ENCODE assay signal across 8 cellular contexts in the genomic region with DNA sequence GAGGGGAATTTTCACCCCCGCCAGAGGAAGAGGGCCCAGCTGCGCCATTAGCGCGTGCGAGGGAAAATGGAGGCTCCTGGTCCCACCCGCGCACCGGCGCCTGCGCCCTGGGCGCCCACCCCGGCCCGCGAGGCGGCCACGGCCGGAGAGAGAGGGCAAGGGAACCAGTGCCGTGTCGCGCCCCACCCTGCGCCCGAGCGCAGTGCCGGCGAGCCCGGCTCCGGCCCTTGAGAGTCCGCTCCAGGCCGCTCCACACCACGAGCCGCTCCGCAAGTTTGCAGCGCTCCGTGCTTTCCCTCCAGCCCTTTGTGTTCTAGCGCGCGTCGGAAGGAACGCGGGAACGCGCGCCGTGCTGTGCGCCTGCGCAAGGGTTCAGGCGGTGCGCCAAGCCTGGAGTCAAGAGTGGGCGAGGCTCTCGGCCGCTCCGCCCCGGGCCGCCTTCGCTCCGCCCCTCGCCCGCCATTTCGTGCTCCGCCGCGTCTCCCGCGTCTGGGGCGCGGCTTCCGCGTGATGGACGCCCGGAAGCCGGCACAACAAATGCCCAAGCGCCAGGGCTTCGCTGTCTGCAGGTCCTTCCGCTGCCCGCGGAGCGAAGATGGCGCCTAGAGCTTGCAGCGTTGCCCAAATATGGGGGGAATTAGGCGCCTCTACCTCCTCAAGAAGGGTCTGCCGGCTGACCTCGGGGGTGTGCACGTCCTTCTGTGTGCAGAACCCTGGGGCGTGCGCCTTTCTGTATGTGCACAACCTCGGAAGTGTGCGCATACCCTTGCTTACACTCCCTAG. TPM values are rescaled to one million over a fixed set of nuclear protein-coding genes. Genes with fewer than 3 reads are reported as not detected.
DNase-seq lines count a peak whose midpoint lies in the region; ATAC-seq and TF ChIP-seq lines count a peak whose summit lies in the region.

No MANE protein-coding gene starts in this region.

- peak; percentile 54 for ATAC-seq in GM21390 (IDR thresholded peaks at IDR 0.05; ENCODE audit: unreplicated experiment)
- peak; percentile 84 for ATAC-seq in activated naive CD8-positive, alpha-beta T cell treated with anti-CD3 and anti-CD28 coated beads, Interleukin-2, amount 50 U/mL, for 24 hours

- H3F3A ChIP-seq in SU-DHL-6 (ENCODE audit: insufficient read depth) = peaks cover 41% of the 10 kb centered on the region

- no CpG with 5 or more reads among the region's 87 CpGs for WGBS in trophoblast cell (ENCODE audit: extremely low coverage, insufficient coverage, insufficient read length)

- H3K18ac ChIP-seq in trophoblast cell (ENCODE audit: low read length) = peak overlapping the region; percentile 81

- no peaks in the 10 kb centered on the region for H3K36me3 Mint-ChIP-seq in activated naive CD8-positive, alpha-beta T cell treated with anti-CD3 and anti-CD28 coated beads, Interleukin-2, amount 50 U/mL, for 24 hours (ENCODE audit: low read depth)

- peak overlapping the region; percentile 77 for H3K4me2 ChIP-seq in SU-DHL-6 (ENCODE audit: low read depth, low read length, poor library complexity, severe bottlenecking)
- H3K4me2 ChIP-seq in trophoblast cell (ENCODE audit: low read length) = peak overlapping the region; percentile 79

- H3K79me2 ChIP-seq in SU-DHL-6 (ENCODE audit: insufficient read depth, low read length) (no peaks in the 10 kb centered on the region), trophoblast cell (ENCODE audit: control insufficient read depth, insufficient read depth, low read length, poor library complexity) (peaks cover 5% of the 10 kb centered on the region)

- no peaks in the 10 kb centered on the region for H4K20me1 ChIP-seq in SU-DHL-6 (ENCODE audit: low read depth, low read length)

- H3K27me3 Mint-ChIP-seq in activated naive CD8-positive, alpha-beta T cell treated with anti-CD3 and anti-CD28 coated beads, Interleukin-2, amount 50 U/mL, for 24 hours = no peaks in the 10 kb centered on the region

- peak overlapping the region; percentile 97 for H2BK120ac ChIP-seq in trophoblast cell (ENCODE audit: insufficient read depth, low read length, poor library complexity)

- H4K12ac ChIP-seq in trophoblast cell (ENCODE audit: low read depth, low read length) = peak overlapping the region; percentile 86

- peak overlapping the region; percentile 70 for H3K4me3 Mint-ChIP-seq in activated naive CD8-positive, alpha-beta T cell treated with anti-CD3 and anti-CD28 coated beads, Interleukin-2, amount 50 U/mL, for 24 hours

- peak overlapping the region; percentile 85 for H3K27ac ChIP-seq in SU-DHL-6 (ENCODE audit: low read depth, low read length)
- H3K27ac ChIP-seq in cardiac muscle cell = no peak overlapping the region
- H3K27ac ChIP-seq in trophoblast cell (ENCODE audit: low read depth, low read length) = peak overlapping the region; percentile 56
- H3K27ac ChIP-seq in tibial artery = peak overlapping the region; percentile 97 to 98

- intact Hi-C loops in tibial artery (cut with DNase I; ENCODE audit: low total_unique reads) = no loop called here

- peak overlapping the region; percentile 87 for H2BK5ac ChIP-seq in trophoblast cell (ENCODE audit: low read depth, low read length, poor library complexity)

- peaks cover 27% of the 10 kb centered on the region for H3K79me1 ChIP-seq in trophoblast cell (ENCODE audit: low read length)

- H3K14ac ChIP-seq in trophoblast cell (ENCODE audit: low read length) = peak overlapping the region; percentile 98

- H3K4me1 Mint-ChIP-seq in activated naive CD8-positive, alpha-beta T cell treated with anti-CD3 and anti-CD28 coated beads, Interleukin-2, amount 50 U/mL, for 24 hours = peaks cover 26% of the 10 kb centered on the region

- H3K9me3 ChIP-seq in SU-DHL-6 (ENCODE audit: insufficient read depth, low read length) (no peaks in the 10 kb centered on the region), cardiac muscle cell (ENCODE audit: low read depth) (no peaks in the 10 kb centered on the region), trophoblast cell (ENCODE audit: insufficient read depth, low read depth, low read length) (peaks cover 3% of the 10 kb centered on the region), tibial artery (no peaks in the 10 kb centered on the region)

- H3K4me3 ChIP-seq in SU-DHL-6 (ENCODE audit: insufficient read depth, low read length, poor library complexity, severe bottlenecking) (peak overlapping the region; percentile 40), cardiac muscle cell (no peak overlapping the region), trophoblast cell (ENCODE audit: low read depth, low read length) (peak overlapping the region; percentile 58), tibial artery (peak overlapping the region; percentile 37 to 55)

- peak; percentile 41 for DNase-seq in DMS 273 treated with DMSO at 0.1 percent for 48 hours (lab: John Stamatoyannopoulos, UW)
- peak; percentile 83 for DNase-seq in HuH-7 (ENCODE audit: low spot score)
- DNase-seq in activated naive CD8-positive, alpha-beta T cell treated with anti-CD3 and anti-CD28 coated beads, Interleukin-2, amount 50 U/mL, for 24 hours = peak; percentile 97
- peak; percentile 94 to 99 for DNase-seq in cardiac muscle cell (ENCODE audit: low read depth in 1 of 2, low spot score in 1 of 2)
- DNase-seq in trophoblast cell = peak; percentile 99 to 100
- DNase-seq in tibial artery = peak; percentile 91 to 98

- peak overlapping the region; percentile 87 for H3K27ac Mint-ChIP-seq in activated naive CD8-positive, alpha-beta T cell treated with anti-CD3 and anti-CD28 coated beads, Interleukin-2, amount 50 U/mL, for 24 hours

- H3K23ac ChIP-seq in trophoblast cell (ENCODE audit: low read length) = no peak overlapping the region

- H3K4me1 ChIP-seq in cardiac muscle cell (ENCODE audit: low read depth) = peaks cover 12% of the 10 kb centered on the region
- peaks cover 19 to 28% of the 10 kb centered on the region in 2 experiments for H3K4me1 ChIP-seq in trophoblast cell (ENCODE audit: control insufficient read depth in 1 of 2, insufficient read depth in 2 of 2, low read length in 2 of 2)
- H3K4me1 ChIP-seq in tibial artery = peaks cover 6 to 40% (median 17%) of the 10 kb centered on the region in 4 donors

- peaks cover 8% of the 10 kb centered on the region for H3K9me3 Mint-ChIP-seq in activated naive CD8-positive, alpha-beta T cell treated with anti-CD3 and anti-CD28 coated beads, Interleukin-2, amount 50 U/mL, for 24 hours

- H3K9me2 ChIP-seq in SU-DHL-6 (replicated peaks; ENCODE audit: insufficient read depth, low read length) = no peaks in the 10 kb centered on the region

- H2BK12ac ChIP-seq in trophoblast cell (ENCODE audit: low read length) = no peak overlapping the region

- H4K8ac ChIP-seq in trophoblast cell (ENCODE audit: low read depth, low read length) = peak overlapping the region; percentile 100

- peak overlapping the region; percentile 98 for H4K91ac ChIP-seq in trophoblast cell (ENCODE audit: low read depth, low read length)

- H3K9ac ChIP-seq in SU-DHL-6 (ENCODE audit: low read length) = peak overlapping the region; percentile 72
- H3K9ac ChIP-seq in trophoblast cell (ENCODE audit: low read length) = peak overlapping the region; percentile 78

- H3K27me3 ChIP-seq in SU-DHL-6 (ENCODE audit: low read length) (no peaks in the 10 kb centered on the region), cardiac muscle cell (no peaks in the 10 kb centered on the region), trophoblast cell (ENCODE audit: insufficient read depth, low read length) (no peaks in the 10 kb centered on the region), tibial artery (no peaks in the 10 kb centered on the region)

- H3K36me3 ChIP-seq in SU-DHL-6 (ENCODE audit: low read length) (no peaks in the 10 kb centered on the region), cardiac muscle cell (no peaks in the 10 kb centered on the region), trophoblast cell (ENCODE audit: control insufficient read depth in 1 of 2, insufficient read depth in 2 of 2, low read length in 2 of 2) (no peaks in the 10 kb centered on the region), tibial artery (no peaks in the 10 kb centered on the region)

- no peak for TF ChIP-seq CTCF in SU-DHL-6 (IDR thresholded peaks at IDR 0.05; ENCODE audit: insufficient read depth, low read length, poor library complexity, severe bottlenecking)
- no peak for TF ChIP-seq CTCF in cardiac muscle cell (IDR thresholded peaks at IDR 0.05; ENCODE audit: low read depth, low read length)
- peak in 1 of 2 experiments; percentile 25 for TF ChIP-seq CTCF in tibial artery (IDR thresholded peaks at IDR 0.05)

- peak overlapping the region; percentile 89 for H3K4ac ChIP-seq in trophoblast cell (ENCODE audit: low read depth, low read length)

- peak overlapping the region; percentile 80 for H2AK5ac ChIP-seq in trophoblast cell (ENCODE audit: low read length)

- H2AFZ ChIP-seq in SU-DHL-6 (ENCODE audit: low read depth, low read length, severe bottlenecking) = peak overlapping the region; percentile 91
- H2AFZ ChIP-seq in trophoblast cell (ENCODE audit: insufficient read depth, low read length, poor library complexity) = peak overlapping the region; percentile 76

RNA-seq across cellular contexts. Expression of gene PTMA, which starts 46.1 kb away (rescaled TPM):
- total RNA-seq in cardiac muscle cell = 638 and 737 TPM in 2 replicates
- polyA plus RNA-seq in cardiac muscle cell = 750 and 774 TPM in 2 replicates
- polyA plus RNA-seq in trophoblast cell (2013) = 1,343 and 1,403 TPM in 2 replicates

Comparison
In these comparisons a context has a peak if more than half of its experiments do, and no peak if none do; other contexts are left out.
1. DNase-seq: peak in every context shown above with its lines; median percentile 100 in trophoblast cell; 97 in activated naive CD8-positive, alpha-beta T cell treated with anti-CD3 and anti-CD28 coated beads, Interleukin-2, amount 50 U/mL, for 24 hours; 96 in cardiac muscle cell; 94 in tibial artery; 83 in HuH-7; 41 in DMS 273 treated with DMSO at 0.1 percent for 48 hours.